In genomic region chr3:172012775-172013174, GRCh38 we compare ENCODE assay signal across 22 cellular contexts.
"Had no signal": no experiment of that assay in that cellular context is flagged by ENCODE, and none has a peak within 500 bp of the region (broad histone marks: within the 10 kb centered on the region; RNA-seq: fewer than 3 reads in every experiment).

No MANE protein-coding gene starts in this region.

- H3K4me3 ChIP-seq: coronary artery, heart right ventricle, lung, psoas muscle, testis, tibial nerve, upper lobe of right lung had no signal

- H3K27ac ChIP-seq: coronary artery, parathyroid adenoma, psoas muscle, testis, tibial nerve, upper lobe of right lung had no signal

- H3K36me3 ChIP-seq: heart right ventricle, tibial nerve, upper lobe of right lung had no signal

- DNase-seq: effector CD8-positive, alpha-beta T cell; heart right ventricle; hypothalamus; islet precursor cell; left ventricle myocardium superior; mesendoderm; naive B cell; psoas muscle; retina; stimulated activated CD4-positive, alpha-beta T cell treated with anti-CD3 and anti-CD28 coated beads, Interleukin-2, amount 100 ng/mL, for 24 hours; stimulated activated CD4-positive, alpha-beta T cell treated with anti-CD3 and anti-CD28 coated beads, Interleukin-4, amount 100 ng/mL, for 4 hours; stimulated activated naive B cell treated with anti-CD40 and anti-IgM and Interleukin-4, amounts not matched to agents 10 μg/mL and 1 μg/mL and 100 μg/mL, for 72 hours; stimulated activated naive CD8-positive, alpha-beta T cell treated with anti-CD3 and anti-CD28 coated beads, Interleukin-15, amount 100 ng/mL, for 72 hours; testis; upper lobe of right lung had no signal

- H3K27me3 ChIP-seq: heart right ventricle, testis, tibial nerve, upper lobe of right lung had no signal

- H3K9me3 ChIP-seq: psoas muscle, testis, tibial nerve, upper lobe of right lung had no signal

- H3K27ac Mint-ChIP-seq: naive B cell; nephron; stimulated activated naive B cell treated with anti-CD40 and anti-IgM and Interleukin-4, amounts not matched to agents 10 μg/mL and 1 μg/mL and 100 μg/mL, for 72 hours; stimulated activated naive CD8-positive, alpha-beta T cell treated with anti-CD3 and anti-CD28 coated beads, Interleukin-15, amount 100 ng/mL, for 72 hours had no signal

- H3K4me3 Mint-ChIP-seq: naive B cell; nephron; stimulated activated naive B cell treated with anti-CD40 and anti-IgM and Interleukin-4, amounts not matched to agents 10 μg/mL and 1 μg/mL and 100 μg/mL, for 72 hours; stimulated activated naive CD8-positive, alpha-beta T cell treated with anti-CD3 and anti-CD28 coated beads, Interleukin-15, amount 100 ng/mL, for 72 hours had no signal

- H3K4me1 ChIP-seq: parathyroid adenoma, psoas muscle, testis, tibial nerve, upper lobe of right lung had no signal

- ATAC-seq: esophagus mucosa; heart right ventricle; left ventricle myocardium superior; psoas muscle; sciatic nerve; stimulated activated naive B cell treated with anti-CD40 and anti-IgM and Interleukin-4, amounts not matched to agents 10 μg/mL and 1 μg/mL and 100 μg/mL, for 72 hours; stimulated activated naive CD8-positive, alpha-beta T cell treated with anti-CD3 and anti-CD28 coated beads, Interleukin-15, amount 100 ng/mL, for 72 hours; upper lobe of right lung had no signal

- H3K9me3 Mint-ChIP-seq: stimulated activated naive B cell treated with anti-CD40 and anti-IgM and Interleukin-4, amounts not matched to agents 10 μg/mL and 1 μg/mL and 100 μg/mL, for 72 hours; stimulated activated naive CD8-positive, alpha-beta T cell treated with anti-CD3 and anti-CD28 coated beads, Interleukin-15, amount 100 ng/mL, for 72 hours had no signal

- H3K27me3 Mint-ChIP-seq: stimulated activated naive CD8-positive, alpha-beta T cell treated with anti-CD3 and anti-CD28 coated beads, Interleukin-15, amount 100 ng/mL, for 72 hours had no signal

- H3K4me1 Mint-ChIP-seq: naive B cell; nephron; stimulated activated naive B cell treated with anti-CD40 and anti-IgM and Interleukin-4, amounts not matched to agents 10 μg/mL and 1 μg/mL and 100 μg/mL, for 72 hours; stimulated activated naive CD8-positive, alpha-beta T cell treated with anti-CD3 and anti-CD28 coated beads, Interleukin-15, amount 100 ng/mL, for 72 hours had no signal

- H3K36me3 Mint-ChIP-seq: naive B cell; stimulated activated naive B cell treated with anti-CD40 and anti-IgM and Interleukin-4, amounts not matched to agents 10 μg/mL and 1 μg/mL and 100 μg/mL, for 72 hours had no signal
